ENCODE assay signal across 8 cellular contexts in the genomic region with DNA sequence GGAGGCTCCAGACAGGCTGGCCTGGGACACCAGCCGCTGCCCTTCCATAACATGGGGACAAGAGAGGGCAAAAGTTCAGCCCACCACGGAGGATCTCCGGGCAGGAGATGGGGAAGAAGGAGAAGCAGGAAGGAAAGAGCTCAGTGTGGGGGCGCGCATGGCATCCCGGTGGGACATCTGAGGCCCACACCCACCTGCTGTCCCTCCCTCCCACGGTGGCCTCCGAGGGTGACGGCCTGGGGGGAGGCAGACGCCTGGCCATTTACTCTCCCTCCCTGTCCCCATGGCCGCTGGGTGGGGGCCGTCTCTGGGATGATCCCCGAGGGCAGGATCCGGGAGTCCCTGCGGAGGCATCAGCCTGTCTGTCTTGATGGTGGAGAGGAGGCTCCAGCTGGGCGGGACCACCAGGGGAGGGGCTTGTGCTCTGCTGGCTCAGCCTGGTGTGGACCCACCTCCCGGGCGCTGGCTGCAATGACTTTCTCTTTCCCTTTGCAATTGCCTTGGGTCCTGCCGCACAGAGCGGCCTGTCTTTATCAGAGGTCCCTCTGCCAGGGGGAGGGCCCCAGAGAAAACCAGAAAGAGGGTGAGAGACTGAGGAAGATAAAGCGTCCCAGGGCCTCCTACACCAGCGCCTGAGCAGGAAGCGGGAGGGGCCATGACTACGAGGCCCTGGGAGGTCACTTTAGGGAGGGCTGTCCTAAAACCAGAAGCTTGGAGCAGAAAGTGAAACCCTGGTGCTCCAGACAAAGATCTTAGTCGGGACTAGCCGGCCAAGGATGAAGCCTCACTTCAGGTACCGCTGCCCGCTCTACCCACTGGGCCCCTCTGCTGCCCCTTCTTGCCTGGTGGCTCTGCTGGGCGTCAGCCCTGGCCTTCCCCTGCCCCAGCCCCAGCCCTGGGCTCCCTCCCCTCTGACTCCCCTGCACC. TPM values are rescaled to one million over a fixed set of nuclear protein-coding genes. Genes with fewer than 3 reads are reported as not detected.
A peak's percentile ranks its signal among the peaks of the same experiment; 100 is the strongest.
DNase-seq lines count a peak whose midpoint lies in the region; ATAC-seq and TF ChIP-seq lines count a peak whose summit lies in the region.
"Not testable (repeated sequence)": the region's sequence is repeated elsewhere in the genome, so short reads cannot be mapped to it uniquely, and the experiment has no call there.

Gene APOBEC3G, plus strand, starts transcription at position 690 of the 927 bp plus-strand sequence. Its CDS starts 87 bp downstream, at position 777.

- TF ChIP-seq POLR2A in Raji (IDR thresholded peaks at IDR 0.05; ENCODE audit: insufficient read depth, low read depth, low read length) = peak; percentile 49
- TF ChIP-seq POLR2A in esophagus squamous epithelium (IDR thresholded peaks at IDR 0.05) = peak in 2 of 4 donors; percentile 24 to 39

- intact Hi-C loops in CD4-positive, alpha-beta memory T cell (cut with micrococcal nuclease) = loop anchor here (5.0 kb wide), 1 partner anchor 40 kb away; no protein-coding TSS in a partner anchor
- intact Hi-C loops in esophagus squamous epithelium (cut with DNase I) = not testable (repeated sequence)

- peaks cover 39% of the 10 kb centered on the region for H3K4me1 ChIP-seq in CD4-positive, alpha-beta memory T cell (ENCODE audit: insufficient read depth, low read length)
- peaks cover 8 to 11% (median 10%) of the 10 kb centered on the region in 3 donors for H3K4me1 ChIP-seq in esophagus squamous epithelium
- H3K4me1 ChIP-seq in mesodermal cell (ENCODE audit: control insufficient read depth, insufficient read depth, low read length, poor library complexity, severe bottlenecking) = not testable (repeated sequence)

- H3K9me3 Mint-ChIP-seq in CD4-positive, alpha-beta memory T cell = not testable (repeated sequence)

- not testable (repeated sequence) for H3K9me3 ChIP-seq in CD4-positive, alpha-beta memory T cell (ENCODE audit: control insufficient read depth in 1 of 2, low read length in 2 of 2); esophagus squamous epithelium; mesodermal cell (ENCODE audit: control insufficient read depth, low read length)

- peak within 1 kb of the TSS; percentile 93 to 98 (median 95) for H3K27ac Mint-ChIP-seq in CD4-positive, alpha-beta memory T cell

- H3K27me3 ChIP-seq in CD4-positive, alpha-beta memory T cell (ENCODE audit: insufficient read depth, low read length); esophagus squamous epithelium: not testable (repeated sequence)

- peak within 1 kb of the TSS; percentile 96 for H3K27ac ChIP-seq in CD4-positive, alpha-beta memory T cell (ENCODE audit: low read depth, low read length)
- peak within 1 kb of the TSS; percentile 76 to 85 (median 82) for H3K27ac ChIP-seq in esophagus squamous epithelium
- not testable (repeated sequence) for H3K27ac ChIP-seq in mesodermal cell (ENCODE audit: low read depth, low read length, severe bottlenecking)

- peak within 1 kb of the TSS; percentile 89 to 93 (median 90) for H3K4me3 Mint-ChIP-seq in CD4-positive, alpha-beta memory T cell

- not testable (repeated sequence) for TF ChIP-seq CTCF in esophagus squamous epithelium (IDR thresholded peaks at IDR 0.05)

- H3K36me3 ChIP-seq in CD4-positive, alpha-beta memory T cell (ENCODE audit: insufficient read depth, low read length) = peaks cover 12% of the 10 kb centered on the region
- H3K36me3 ChIP-seq in esophagus squamous epithelium = peaks cover 0 to 19% (median 0%) of the 10 kb centered on the region in 3 donors
- H3K36me3 ChIP-seq in mesodermal cell (ENCODE audit: control insufficient read depth, insufficient read depth, low read length) = not testable (repeated sequence)

- peak; percentile 52 to 83 (median 62) for DNase-seq in CD4-positive, alpha-beta memory T cell
- DNase-seq in activated T-helper 9 cell treated with anti-CD3 and anti-CD28 coated beads, Interleukin-2, amount 50 U/mL, for 16 hours (ENCODE audit: low read depth) = peak; percentile 37
- not testable (repeated sequence) for DNase-seq in esophagus squamous epithelium (lab: John Stamatoyannopoulos, UW)
- DNase-seq in stimulated activated CD8-positive, alpha-beta memory T cell treated with anti-CD3 and anti-CD28 coated beads, Interleukin-4, amount 100 ng/mL, for 24 hours (ENCODE audit: low read depth) = peak; percentile 57

- peaks cover 22 to 55% (median 40%) of the 10 kb centered on the region in 4 donors for H3K4me1 Mint-ChIP-seq in CD4-positive, alpha-beta memory T cell

- H3K36me3 Mint-ChIP-seq in CD4-positive, alpha-beta memory T cell = peaks cover 18 to 24% of the 10 kb centered on the region in 2 donors

- 7 to 30% methylated on average over 5 to 6 of the region's 29 CpGs for WGBS in esophagus squamous epithelium, 2 donors
- 26 to 28% methylated on average over 10 to 14 of the region's 29 CpGs for WGBS in mesodermal cell (ENCODE audit: insufficient coverage in 2 of 2), 2 experiments

- H3K27me3 Mint-ChIP-seq in CD4-positive, alpha-beta memory T cell = not testable (repeated sequence)

- POLR2A ChIA-PET in CD4-positive, alpha-beta memory T cell (lab: Charles Lee; ENCODE audit: partially characterized antibody) = interaction anchor here (0.6 to 3.3 kb wide), 5 partner anchors 13 to 62 kb away, joined by 3 to 39 read pairs (median 4); no protein-coding TSS in a partner anchor

- ATAC-seq in GM19452 (IDR thresholded peaks at IDR 0.05; ENCODE audit: unreplicated experiment) (peak; percentile 66), HG03175 (IDR thresholded peaks at IDR 0.05; ENCODE audit: unreplicated experiment) (peak; percentile 62)

- CTCF ChIA-PET in CD4-positive, alpha-beta memory T cell (lab: Charles Lee; ENCODE audit: partially characterized antibody) = interaction anchor here (1.1 to 1.6 kb wide), 2 partner anchors 18 to 208 kb away, joined by 3 to 5 read pairs; no protein-coding TSS in a partner anchor

- peak within 1 kb of the TSS; percentile 78 to 86 for H3K4me3 ChIP-seq in CD4-positive, alpha-beta memory T cell (ENCODE audit: low read length in 2 of 2)
- peak within 1 kb of the TSS; percentile 27 to 65 (median 52) for H3K4me3 ChIP-seq in esophagus squamous epithelium
- peak within 1 kb of the TSS; percentile 14 for H3K4me3 ChIP-seq in mesodermal cell (ENCODE audit: extremely low read depth, insufficient read depth, low read length, poor library complexity, severe bottlenecking)

RNA-seq across cellular contexts. Expression of gene APOBEC3G, which starts in this region (rescaled TPM):
- 10 to 100 TPM; 44.5 to 47.5 TPM for total RNA-seq in CD4-positive, alpha-beta memory T cell
- 100 to 1,000 TPM in 1 of 2 donors, 10 to 100 TPM in 1; 98.5 to 110 TPM for polyA plus RNA-seq in CD4-positive, alpha-beta memory T cell
- 10 to 100 TPM in 2 of 4 donors, 1 to 10 TPM in 1, under 1 TPM in 1; 0.91 to 12.1 (median 6.5) TPM for total RNA-seq in esophagus squamous epithelium
- polyA plus RNA-seq in mesodermal cell (2013, experiment 1 of 2) = 5.5 TPM
- 6.3 TPM for polyA plus RNA-seq in mesodermal cell (2013, experiment 2 of 2)

Comparison
In these comparisons a context has a peak if more than half of its experiments do, and no peak if none do; other contexts are left out.
1. H3K4me3 ChIP-seq: peak in every context shown above with its lines; median percentile 82 in CD4-positive, alpha-beta memory T cell; 52 in esophagus squamous epithelium; 14 in mesodermal cell.